ENCODE assay signal across 9 cellular contexts in genomic region chr15:56040081-56041035, GRCh38. TPM values are rescaled to one million over a fixed set of nuclear protein-coding genes. Genes with fewer than 3 reads are reported as not detected.
A peak's percentile ranks its signal among the peaks of the same experiment; 100 is the strongest.
DNase-seq lines count a peak whose midpoint lies in the region; ATAC-seq and TF ChIP-seq lines count a peak whose summit lies in the region.
"Had no signal": no experiment of that assay in that cellular context is flagged by ENCODE, and none has a peak within 500 bp of the region (broad histone marks: within the 10 kb centered on the region; RNA-seq: fewer than 3 reads in every experiment).

No MANE protein-coding gene starts in this region.

- 44 to 53% (median 46%) methylated on average over 8 of the region's 8 CpGs for WGBS in heart left ventricle, 4 donors

- peak in 1 of 2 donors; percentile 20 for TF ChIP-seq POLR2A in heart left ventricle (IDR thresholded peaks at IDR 0.05)

- H3K4me1 ChIP-seq in heart left ventricle (peaks cover 0 to 17% (median 7%) of the 10 kb centered on the region in 12 donors), skeletal muscle satellite cell (ENCODE audit: control insufficient read depth, insufficient read depth, low read length) (peaks cover 22% of the 10 kb centered on the region)

- DNase-seq in Ammon's horn (ENCODE audit: low spot score) (peak; percentile 22), HPDE6-E6E7 (ENCODE audit: extremely low spot score) (peak; percentile 80), SW480 (ENCODE audit: low spot score) (peak; percentile 90), heart left ventricle (peak in 4 of 5 donors; percentile 29 to 56 (median 48)), natural killer cell (no peak), inferior parietal cortex (ENCODE audit: extremely low spot score) (no peak)

- H3K9me3 ChIP-seq in heart left ventricle (no peaks in the 10 kb centered on the region), skeletal muscle satellite cell (replicated peaks; ENCODE audit: low read length) (no peaks in the 10 kb centered on the region)

- no peak for TF ChIP-seq CTCF in heart left ventricle (IDR thresholded peaks at IDR 0.05)
- TF ChIP-seq CTCF in natural killer cell (IDR thresholded peaks at IDR 0.05), result no peak

- H3K36me3 ChIP-seq in heart left ventricle (no peaks in the 10 kb centered on the region), skeletal muscle satellite cell (ENCODE audit: insufficient read depth, low read length) (no peaks in the 10 kb centered on the region)
- H3K36me3 ChIP-seq: cardiac muscle cell had no signal

- no peak overlapping the region for H3K4me3 Mint-ChIP-seq in natural killer cell

- peak overlapping the region; percentile 0 for H3K9ac ChIP-seq in skeletal muscle satellite cell (ENCODE audit: low read depth, low read length)

- H3K4me1 Mint-ChIP-seq in natural killer cell, result peaks cover 23 to 28% of the 10 kb centered on the region in 2 donors

- no peak overlapping the region for H3K27ac Mint-ChIP-seq in natural killer cell

- no peak overlapping the region for H3K4me3 ChIP-seq in heart left ventricle
- H3K4me3 ChIP-seq in skeletal muscle satellite cell (ENCODE audit: low read length), result no peak overlapping the region
- H3K4me3 ChIP-seq: cardiac muscle cell had no signal

- ATAC-seq in heart left ventricle (peak; percentile 77 to 91 (median 78)), natural killer cell (no peak), GM18517 (IDR thresholded peaks at IDR 0.05; ENCODE audit: unreplicated experiment) (no peak)

- H3K27me3 ChIP-seq in heart left ventricle (no peaks in the 10 kb centered on the region), skeletal muscle satellite cell (ENCODE audit: control insufficient read depth, insufficient read depth, low read length) (no peaks in the 10 kb centered on the region)
- H3K27me3 ChIP-seq: cardiac muscle cell had no signal

- peak overlapping the region in 5 of 12 donors; percentile 2 to 57 (median 42) for H3K27ac ChIP-seq in heart left ventricle
- H3K27ac ChIP-seq: cardiac muscle cell had no signal

- intact Hi-C loops in heart left ventricle (cut with DNase I), result loop anchor here in 3 of 10 donors (5.0 to 10.0 kb wide), 3 partner anchors 46 to 146 kb away; partner anchors contain the start of gene NEDD4 (in 2 of the 3)
- intact Hi-C loops in natural killer cell (cut with micrococcal nuclease), result no loop called here

- no peaks in the 10 kb centered on the region for H3K9me3 Mint-ChIP-seq in natural killer cell

- peak overlapping the region; percentile 40 for H3K4me2 ChIP-seq in skeletal muscle satellite cell (ENCODE audit: low read length)

- no peaks in the 10 kb centered on the region for H3K36me3 Mint-ChIP-seq in natural killer cell

- H3K27me3 Mint-ChIP-seq in natural killer cell (ENCODE audit: low read depth in 2 of 2), result peaks cover 4 to 6% of the 10 kb centered on the region in 2 donors

RNA-seq across cellular contexts. Expression of gene NEDD4, which starts 46.9 kb away (rescaled TPM):
- total RNA-seq in heart left ventricle, result 10 to 100 TPM in 4 of 9 donors, 1 to 10 TPM in 5; 6.0 to 14.8 (median 9.2) TPM
- 1 to 10 TPM; 1.8 to 5.5 TPM for polyA plus RNA-seq in heart left ventricle
- 44.1 and 53.7 TPM in 2 replicates for total RNA-seq in skeletal muscle satellite cell (2012; rRNA removed)
- 1 to 10 TPM; 6.9 to 9.1 (median 7.8) TPM for total RNA-seq in natural killer cell

Comparison
In these comparisons a context has a peak if more than half of its experiments do, and no peak if none do; other contexts are left out.
1. DNase-seq: peak in Ammon's horn (single experiment), HPDE6-E6E7 (single experiment), SW480 (single experiment) and heart left ventricle (4 of 5); none in natural killer cell (single experiment) and inferior parietal cortex (single experiment).
2. ATAC-seq: peak in heart left ventricle (4 of 4); none in natural killer cell (0 of 3) and GM18517 (single experiment).